In the genomic region with DNA sequence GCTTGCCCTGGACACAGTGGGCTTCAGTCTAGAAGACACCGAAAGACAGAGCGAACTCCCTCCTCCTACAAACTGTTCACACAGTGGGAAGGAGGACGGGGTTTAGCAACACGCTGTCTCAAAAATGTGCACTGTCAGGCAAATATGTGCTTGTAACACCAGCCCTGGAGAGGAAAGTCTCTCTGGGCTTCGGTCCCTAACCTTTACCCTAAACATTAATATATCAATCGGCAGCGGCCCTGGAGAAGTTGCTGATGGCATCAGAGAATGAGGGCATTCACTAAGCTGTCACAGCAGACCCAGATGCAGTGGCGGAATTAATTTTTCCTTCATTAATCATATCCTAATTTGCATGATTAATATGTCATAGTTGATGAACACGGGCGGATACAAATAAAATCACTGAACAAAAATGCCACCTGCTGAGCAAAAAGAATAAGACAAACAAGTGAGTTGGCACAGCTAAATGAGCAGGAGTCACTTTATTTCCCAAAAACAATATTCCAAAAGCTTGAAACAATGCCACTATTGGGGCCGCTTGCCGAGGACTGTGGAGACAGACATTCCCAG, we compare ENCODE assay signal across 15 cellular contexts. TPM values are rescaled to one million over a fixed set of nuclear protein-coding genes. Genes with fewer than 3 reads are reported as not detected.
DNase-seq lines count a peak whose midpoint lies in the region; ATAC-seq, FAIRE-seq and TF ChIP-seq lines count a peak whose summit lies in the region.
"Had no signal": no experiment of that assay in that cellular context is flagged by ENCODE, and none has a peak within 500 bp of the region (broad histone marks: within the 10 kb centered on the region; RNA-seq: fewer than 3 reads in every experiment).

No MANE protein-coding gene starts in this region.

- ATAC-seq in K562 (no peak), thoracic aorta (ENCODE audit: insufficient number of reproducible peaks, low FRiP score, low read depth) (no peak), GM21619 (IDR thresholded peaks at IDR 0.05; ENCODE audit: unreplicated experiment) (no peak), HG03025 (IDR thresholded peaks at IDR 0.05; ENCODE audit: low FRiP score, unreplicated experiment) (no peak)

- H3K36me3 ChIP-seq in K562 (ENCODE audit: control insufficient read depth, insufficient read depth, low read length) (no peaks in the 10 kb centered on the region), liver (ENCODE audit: control insufficient read depth in 4 of 4, insufficient read depth in 3 of 4, low read depth in 1 of 4, low read length in 3 of 4) (peaks cover 2 to 16% (median 11%) of the 10 kb centered on the region in 4 donors), thoracic aorta (no peaks in the 10 kb centered on the region)
- H3K36me3 ChIP-seq: prostate gland had no signal

- BruUV-seq in K562 (replicated peaks; lab: Mats Ljungman, UMichigan): no TSS peak

- no peaks in the 10 kb centered on the region for H3K9me3 ChIP-seq in K562 (replicated peaks; ENCODE audit: control insufficient read depth, insufficient read depth, low read depth, low read length)
- no peaks in the 10 kb centered on the region for H3K9me3 ChIP-seq in liver (ENCODE audit: control insufficient read depth in 4 of 4, low read length in 3 of 4)
- H3K9me3 ChIP-seq in thoracic aorta: no peaks in the 10 kb centered on the region
- H3K9me3 ChIP-seq: prostate gland had no signal

- H3K27me3 ChIP-seq in K562 (ENCODE audit: control insufficient read depth in 2 of 2, insufficient read depth in 2 of 2, low read length in 2 of 2): peaks cover 82 to 95% of the 10 kb centered on the region in 2 experiments
- H3K27me3 ChIP-seq in liver (ENCODE audit: control insufficient read depth in 4 of 4, insufficient read depth in 4 of 4, low read length in 3 of 4): no peaks in the 10 kb centered on the region
- no peaks in the 10 kb centered on the region for H3K27me3 ChIP-seq in thoracic aorta (replicated peaks; ENCODE audit: insufficient read depth)

- TF ChIP-seq RAD21 in K562 (CRISPR knock-in tag; conservative IDR thresholded peaks at IDR 0.05 in 1 of 2, IDR thresholded peaks at IDR 0.05 in 1 of 2) (no peak), liver (IDR thresholded peaks at IDR 0.05) (peak in 1 of 2 donors; percentile 61)

- no peak overlapping the region for H3K4me2 ChIP-seq in K562 (ENCODE audit: insufficient read depth, low read length)

- no peaks in the 10 kb centered on the region; the same call in 1 of the 2 replicates for H4K20me1 ChIP-seq in K562 (replicated peaks; ENCODE audit: control insufficient read depth, insufficient read depth, low read length)

- H2AFZ ChIP-seq in K562 (ENCODE audit: low read depth, low read length): no peak overlapping the region

- intact Hi-C loops in K562 (cut with micrococcal nuclease): no loop called here

- WGBS in K562 (ENCODE audit: insufficient coverage, low coverage, missing lambda C conversion rate): 3% methylated on average over 12 of the region's 12 CpGs
- 32% methylated on average over 12 of the region's 12 CpGs for WGBS in liver

- H3K4me1 ChIP-seq in K562 (replicated peaks in 1 of 2; ENCODE audit: control insufficient read depth in 2 of 2, insufficient read depth in 2 of 2, low read length in 2 of 2) (peaks cover 0 to 5% of the 10 kb centered on the region in 2 experiments; a peak in 3 of 5 replicates), liver (ENCODE audit: control insufficient read depth in 4 of 4, insufficient read depth in 4 of 4, low read length in 3 of 4) (peaks cover 4 to 39% (median 16%) of the 10 kb centered on the region in 4 donors), thoracic aorta (ENCODE audit: control insufficient read depth in 1 of 2, low read depth in 2 of 2) (peaks cover 3 to 23% of the 10 kb centered on the region in 2 donors)
- H3K4me1 ChIP-seq: prostate gland had no signal

- POLR2A ChIA-PET in K562 (lab: Yijun Ruan, JAX): interaction anchor here (0.7 to 2.2 kb wide), 8 partner anchors 9 to 47 kb away, joined by 3 to 8 read pairs (median 6); no protein-coding TSS in a partner anchor

- no peaks in the 10 kb centered on the region for H3K9me1 ChIP-seq in K562 (ENCODE audit: control insufficient read depth, insufficient read depth, low read length)

- no peak for TF ChIP-seq EP300 in K562 (IDR thresholded peaks at IDR 0.05; ENCODE audit: low read length)

- CTCF ChIA-PET in K562 (lab: Yijun Ruan, JAX; ENCODE audit: low intra/inter-chr PET ratio): no interaction called here

- no peak overlapping the region; a peak in 1 of 4 replicates for H3K9ac ChIP-seq in K562 (ENCODE audit: insufficient read depth in 1 of 2, low read depth in 2 of 2, low read length in 2 of 2)
- H3K9ac ChIP-seq in liver (ENCODE audit: low read depth in 1 of 2, low read length in 2 of 2): peak overlapping the region; percentile 80 to 93

- in situ Hi-C loops in K562 (cut with MboI): no loop called here

- TF ChIP-seq POLR2A in K562 (conservative IDR thresholded peaks at IDR 0.05): no peak

- H3K27ac ChIP-seq in K562 (ENCODE audit: extremely low read depth, low read depth, low read length): no peak overlapping the region
- peak overlapping the region; percentile 97 to 98 for H3K27ac ChIP-seq in liver (ENCODE audit: low read depth in 1 of 2, low read length in 2 of 2)
- H3K27ac ChIP-seq in thoracic aorta: no peak overlapping the region
- H3K27ac ChIP-seq: prostate gland had no signal

- FAIRE-seq in K562 (lab: Jason Lieb, UNC): peak; percentile 48
- FAIRE-seq: GM19239, TTC549 had no signal

- peak; percentile 42; the same call in 1 of the 2 replicates for TF ChIP-seq CTCF in LNCAP (IDR thresholded peaks at IDR 0.05)
- no peak for TF ChIP-seq CTCF in K562 (IDR thresholded peaks at IDR 0.05 in 2 of 3, conservative IDR thresholded peaks at IDR 0.05 in 1 of 3; ENCODE audit: insufficient read depth in 2 of 3, low read depth in 1 of 3, low read length in 3 of 3)
- TF ChIP-seq CTCF in liver (IDR thresholded peaks at IDR 0.05; ENCODE audit: low read depth, low read length, missing input control): peak; percentile 35
- no peak for TF ChIP-seq CTCF in thoracic aorta (IDR thresholded peaks at IDR 0.05)

- no peaks in the 10 kb centered on the region for H3K79me2 ChIP-seq in K562 (ENCODE audit: control insufficient read depth, insufficient read depth, low read length)

- H3K4me3 ChIP-seq in K562 (no peak overlapping the region), liver (ENCODE audit: low read depth in 1 of 3, low read length in 3 of 3) (peak overlapping the region; percentile 45 to 62 (median 56)), thoracic aorta (peak overlapping the region; percentile 22)
- H3K4me3 ChIP-seq: prostate gland had no signal

- DNase-seq in K562 (ENCODE audit: extremely low read depth in 1 of 4, low spot score in 3 of 4) (no peak), thoracic aorta (ENCODE audit: low spot score) (no peak), T-helper 1 cell (no peak)
- DNase-seq: activated CD4-positive, alpha-beta T cell treated with anti-CD3 and anti-CD28 coated beads, Interleukin-2, amount 50 U/mL, for 4 hours; activated T-cell treated with anti-CD3 and anti-CD28 coated beads, Interleukin-2, amount 50 U/mL, for 48 hours; DMS53; HFFc6; NCI-H510A treated with DMSO at 0.1 percent for 48 hours had no signal

TF ChIP-seq in K562, 482 proteins besides CTCF, POLR2A, EP300 and RAD21:
- TF ChIP-seq EZH2 (IDR thresholded peaks at IDR 0.05; ENCODE audit: borderline replicate concordance, low read depth, low read length): peak; percentile 51; the same call in 1 of the 2 replicates
- TF ChIP-seq MAFG (tag; conservative IDR thresholded peaks at IDR 0.05): peak; percentile 63
- TF ChIP-seq C11orf30 (IDR thresholded peaks at IDR 0.05; ENCODE audit: low read depth): peak; percentile 67; the same call in 1 of the 2 replicates
- TF ChIP-seq ZNF316 (IDR thresholded peaks at IDR 0.05): peak; percentile 74
- no peak for TF ChIP-seq ZNF707 (CRISPR knock-in tag; conservative IDR thresholded peaks at IDR 0.05)

TF ChIP-seq in liver, 16 proteins besides CTCF, POLR2A, EP300 and RAD21:
- TF ChIP-seq JUND (IDR thresholded peaks at IDR 0.05): peak in 1 of 2 donors; percentile 63
- TF ChIP-seq GABPA (IDR thresholded peaks at IDR 0.05 in 1 of 2, conservative IDR thresholded peaks at IDR 0.05 in 1 of 2): no peak

RNA-seq across cellular contexts. Expression of gene INSIG1, which starts 45.2 kb away (rescaled TPM):
- total RNA-seq in K562 (2011; cell fraction: chromatin; rRNA removed; ENCODE audit: low replicate concordance): 622 and 799 TPM in 2 replicates
- 847 and 892 TPM in 2 replicates for total RNA-seq in K562 (2011; cell fraction: nucleolus; rRNA removed)
- 1,016 and 1,247 TPM in 2 replicates for total RNA-seq in K562 (2011; cell fraction: nucleoplasm; rRNA removed)
- total RNA-seq in K562 (2014; rRNA removed): 294 and 361 TPM in 2 replicates
- total RNA-seq in K562 (2014; rRNA removed; fragmentation: Illumina TruSeq; extraction: Trizol): 236 and 238 TPM in 2 replicates
- 173 and 188 TPM in 2 replicates for total RNA-seq in K562 (2015; rRNA removed; fragmentation: Illumina TruSeq; extraction: Trizol)
- 254 and 296 TPM in 2 replicates for total RNA-seq in K562 (2021)
- 625 and 787 TPM in 2 replicates for polyA plus RNA-seq in K562 (2011; rRNA removed)
- 709 and 1,098 TPM in 2 replicates for polyA plus RNA-seq in K562 (2011; cell fraction: cytosol; rRNA removed)
- 446 and 453 TPM in 2 replicates for polyA plus RNA-seq in K562 (2011; cell fraction: nucleus; rRNA removed)
- polyA plus RNA-seq in K562 (2012): 116 and 259 TPM in 2 replicates
- 188 and 224 TPM in 2 replicates for polyA plus RNA-seq in K562 (2014; fragmentation: Illumina TruSeq; extraction: Trizol)
- 10 to 100 TPM; 57.1 to 69.2 TPM for polyA plus RNA-seq in K562 (2014; fragmentation: Nextera tagmentation; extraction: Ambion mirVana)
- polyA plus RNA-seq in K562 (2014; rRNA removed): 250 and 268 TPM in 2 replicates
- 551 and 619 TPM in 2 replicates for polyA minus RNA-seq in K562 (2011; rRNA and poly(A)+ RNA removed)
- polyA minus RNA-seq in K562 (2011; cell fraction: cytosol; rRNA and poly(A)+ RNA removed): 392 and 408 TPM in 2 replicates
- 329 and 473 TPM in 2 replicates for polyA minus RNA-seq in K562 (2011; cell fraction: nucleus; rRNA and poly(A)+ RNA removed)
- 100 to 1,000 TPM; 118 to 204 TPM for total RNA-seq in liver
- 100 to 1,000 TPM; 182 to 219 TPM for polyA plus RNA-seq in liver
- total RNA-seq in thoracic aorta: 10 to 100 TPM; 42.9 to 83.2 TPM

Comparison
In these comparisons a context has a peak if more than half of its experiments do, and no peak if none do; other contexts are left out.
1. CTCF ChIP-seq: peak in LNCAP (single experiment) and liver (single experiment); none in K562 (0 of 3) and thoracic aorta (single experiment).
2. H3K27ac ChIP-seq: peak in liver (2 of 2); none in K562 (single experiment) and thoracic aorta (0 of 2).
3. H3K9ac ChIP-seq: peak in liver (2 of 2); none in K562 (0 of 2).